In genomic region chr6:137868721-137869631, GRCh38 we compare ENCODE assay signal across 7 cellular contexts. TPM values are rescaled to one million over a fixed set of nuclear protein-coding genes. Genes with fewer than 3 reads are reported as not detected.
DNase-seq lines count a peak whose midpoint lies in the region; ATAC-seq, FAIRE-seq and TF ChIP-seq lines count a peak whose summit lies in the region.

No MANE protein-coding gene starts in this region.

- H3K4me3 ChIP-seq in hepatocyte (peak overlapping the region; percentile 87), WERI-Rb-1 (ENCODE audit: low read depth, low read length) (no peak overlapping the region)

- H3K4me1 Mint-ChIP-seq in activated CD8-positive, alpha-beta T cell treated with anti-CD3 and anti-CD28 coated beads for 36 hours (ENCODE audit: low read depth) = peaks cover 33% of the 10 kb centered on the region
- peaks cover 24% of the 10 kb centered on the region for H3K4me1 Mint-ChIP-seq in stimulated activated naive CD8-positive, alpha-beta T cell treated with anti-CD3 and anti-CD28 coated beads, Interleukin-15, amount 100 ng/mL, for 72 hours

- H3K4me2 ChIP-seq in hepatocyte = peak overlapping the region; percentile 72

- H3K4me1 ChIP-seq in hepatocyte (ENCODE audit: insufficient read depth) = peaks cover 17% of the 10 kb centered on the region

- CTCF ChIA-PET in activated CD8-positive, alpha-beta T cell treated with anti-CD3 and anti-CD28 coated beads for 36 hours (lab: Charles Lee) = interaction anchor here (1.2 to 11.1 kb wide), 24 partner anchors 8 to 172 kb away, joined by 3 to 360 read pairs (median 27); no protein-coding TSS in a partner anchor

- no peaks in the 10 kb centered on the region for H3K27me3 Mint-ChIP-seq in activated CD8-positive, alpha-beta T cell treated with anti-CD3 and anti-CD28 coated beads for 36 hours
- H3K27me3 Mint-ChIP-seq in stimulated activated naive CD8-positive, alpha-beta T cell treated with anti-CD3 and anti-CD28 coated beads, Interleukin-15, amount 100 ng/mL, for 72 hours = no peaks in the 10 kb centered on the region

- peaks cover 2% of the 10 kb centered on the region for H3K9me3 Mint-ChIP-seq in activated CD8-positive, alpha-beta T cell treated with anti-CD3 and anti-CD28 coated beads for 36 hours
- H3K9me3 Mint-ChIP-seq in stimulated activated naive CD8-positive, alpha-beta T cell treated with anti-CD3 and anti-CD28 coated beads, Interleukin-15, amount 100 ng/mL, for 72 hours = peaks cover 0 to 3% of the 10 kb centered on the region in 2 donors

- ATAC-seq in activated CD8-positive, alpha-beta T cell treated with anti-CD3 and anti-CD28 coated beads for 36 hours = no peak
- no peak for ATAC-seq in stimulated activated naive CD8-positive, alpha-beta T cell treated with anti-CD3 and anti-CD28 coated beads, Interleukin-15, amount 100 ng/mL, for 72 hours
- no peak for ATAC-seq in HG02571 (IDR thresholded peaks at IDR 0.05; ENCODE audit: unreplicated experiment)

- H3K27ac ChIP-seq in hepatocyte = peak overlapping the region; percentile 95
- no peak overlapping the region for H3K27ac ChIP-seq in WERI-Rb-1

- H3K9me3 ChIP-seq in hepatocyte (ENCODE audit: low read depth) (no peaks in the 10 kb centered on the region), WERI-Rb-1 (ENCODE audit: severe bottlenecking) (no peaks in the 10 kb centered on the region)

- peaks cover 6% of the 10 kb centered on the region for H3K36me3 ChIP-seq in hepatocyte (replicated peaks; ENCODE audit: insufficient read depth, low read depth)
- H3K36me3 ChIP-seq in WERI-Rb-1 = peaks cover 4% of the 10 kb centered on the region; the same call in 1 of the 2 replicates

- H3K79me2 ChIP-seq in hepatocyte = peaks cover 56% of the 10 kb centered on the region

- DNase-seq in GM20000 (ENCODE audit: low spot score) = peak; percentile 44
- no peak for DNase-seq in activated CD8-positive, alpha-beta T cell treated with anti-CD3 and anti-CD28 coated beads for 36 hours
- no peak for DNase-seq in hepatocyte (ENCODE audit: low spot score)
- DNase-seq in stimulated activated naive CD8-positive, alpha-beta T cell treated with anti-CD3 and anti-CD28 coated beads, Interleukin-15, amount 100 ng/mL, for 72 hours = no peak
- DNase-seq in urothelium cell line (ENCODE audit: low spot score) = no peak
- no peak for DNase-seq in WERI-Rb-1

- no peak overlapping the region for H2AFZ ChIP-seq in hepatocyte

- POLR2A ChIA-PET in activated CD8-positive, alpha-beta T cell treated with anti-CD3 and anti-CD28 coated beads for 36 hours (lab: Charles Lee) = interaction anchor here (0.7 to 7.0 kb wide), 17 partner anchors 8 to 170 kb away, joined by 3 to 44 read pairs (median 7); no protein-coding TSS in a partner anchor

- WGBS in hepatocyte (ENCODE audit: low lambda C conversion rate, missing lambda C conversion rate) = 72% methylated on average over 10 of the region's 10 CpGs

- H3K27ac Mint-ChIP-seq in activated CD8-positive, alpha-beta T cell treated with anti-CD3 and anti-CD28 coated beads for 36 hours = peak overlapping the region; percentile 95
- peak overlapping the region; percentile 84 to 93 for H3K27ac Mint-ChIP-seq in stimulated activated naive CD8-positive, alpha-beta T cell treated with anti-CD3 and anti-CD28 coated beads, Interleukin-15, amount 100 ng/mL, for 72 hours

- TF ChIP-seq CTCF in GM20000 (IDR thresholded peaks at IDR 0.05; ENCODE audit: extremely low read depth, missing control alignments) (peak; percentile 57), hepatocyte (IDR thresholded peaks at IDR 0.05; ENCODE audit: poor library complexity) (no peak), WERI-Rb-1 (IDR thresholded peaks at IDR 0.05; ENCODE audit: low read depth, low read length) (no peak)
- TF ChIP-seq CTCF in activated CD8-positive, alpha-beta T cell treated with anti-CD3 and anti-CD28 coated beads for 36 hours (IDR thresholded peaks at IDR 0.05) = peak; percentile 22

- H3K4me3 Mint-ChIP-seq in activated CD8-positive, alpha-beta T cell treated with anti-CD3 and anti-CD28 coated beads for 36 hours = peak overlapping the region; percentile 98
- peak overlapping the region; percentile 86 to 93 for H3K4me3 Mint-ChIP-seq in stimulated activated naive CD8-positive, alpha-beta T cell treated with anti-CD3 and anti-CD28 coated beads, Interleukin-15, amount 100 ng/mL, for 72 hours

- FAIRE-seq in urothelium cell line (lab: Jason Lieb, UNC) = no peak

- H3K27me3 ChIP-seq in hepatocyte (no peaks in the 10 kb centered on the region), WERI-Rb-1 (ENCODE audit: insufficient read depth, low read depth, severe bottlenecking) (no peaks in the 10 kb centered on the region)

- intact Hi-C loops in activated CD8-positive, alpha-beta T cell treated with anti-CD3 and anti-CD28 coated beads for 36 hours (cut with micrococcal nuclease) = no loop called here

- peaks cover 78% of the 10 kb centered on the region for H3K36me3 Mint-ChIP-seq in activated CD8-positive, alpha-beta T cell treated with anti-CD3 and anti-CD28 coated beads for 36 hours (ENCODE audit: low read depth)

- peaks cover 4% of the 10 kb centered on the region for H4K20me1 ChIP-seq in hepatocyte (ENCODE audit: insufficient read depth, poor library complexity, severe bottlenecking)

- H3K9me2 ChIP-seq in hepatocyte (replicated peaks; ENCODE audit: insufficient read depth) = no peaks in the 10 kb centered on the region

RNA-seq across cellular contexts. Expression of gene TNFAIP3, which starts 1.9 kb away (rescaled TPM):
- 100 to 1,000 TPM; 399 to 402 TPM for total RNA-seq in activated CD8-positive, alpha-beta T cell treated with anti-CD3 and anti-CD28 coated beads for 36 hours
- total RNA-seq in hepatocyte = 61.9 and 73.4 TPM in 2 replicates
- polyA plus RNA-seq in hepatocyte = 141 and 164 TPM in 2 replicates

Comparison
In these comparisons a context has a peak if more than half of its experiments do, and no peak if none do; other contexts are left out.
1. CTCF ChIP-seq: peak in GM20000 (single experiment) and activated CD8-positive, alpha-beta T cell treated with anti-CD3 and anti-CD28 coated beads for 36 hours (single experiment); none in hepatocyte (single experiment) and WERI-Rb-1 (single experiment).